In the genomic region with DNA sequence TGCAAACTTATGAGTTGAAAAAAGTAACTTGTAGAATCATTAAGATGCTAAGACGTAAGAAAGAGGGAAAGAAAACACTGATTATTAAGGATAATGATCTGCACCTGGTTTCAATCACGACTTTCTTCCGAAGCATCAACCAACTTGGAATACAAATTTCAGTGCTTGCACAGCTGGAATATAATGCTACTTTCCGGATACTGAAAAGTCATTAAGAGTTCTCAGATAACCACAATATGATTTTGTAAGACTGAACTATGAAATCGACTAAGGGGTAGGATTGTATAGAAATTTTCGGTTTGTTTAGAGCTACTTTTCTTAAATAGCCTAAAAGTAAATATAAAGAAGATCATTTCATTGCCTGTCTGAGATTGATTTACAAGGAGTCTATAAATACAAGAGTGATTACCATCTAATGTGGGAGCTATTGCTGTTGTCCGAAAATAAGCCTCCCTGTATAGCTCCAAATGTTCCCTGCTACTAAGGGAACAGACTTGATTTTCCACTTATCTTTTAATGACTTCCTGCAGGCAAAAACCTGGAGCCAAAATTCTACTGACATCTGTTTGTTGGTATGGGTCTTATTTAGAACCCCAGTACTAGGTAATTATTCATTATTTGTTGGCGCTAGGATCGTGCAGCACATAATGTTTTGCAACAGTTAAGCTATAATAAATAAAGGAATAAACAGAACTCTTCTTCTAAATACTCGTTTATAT, we compare ENCODE assay signal across 1 cellular context.
TF ChIP-seq lines count a peak whose summit lies in the region.

No MANE protein-coding gene starts in this region.

TF ChIP-seq in SK-N-SH treated with all-trans-retinoic acid at 6 μM for 48 hours, 23 proteins besides CTCF, POLR2A, EP300 and RAD21 (continued from another document):
- TF ChIP-seq, protein P1, sequence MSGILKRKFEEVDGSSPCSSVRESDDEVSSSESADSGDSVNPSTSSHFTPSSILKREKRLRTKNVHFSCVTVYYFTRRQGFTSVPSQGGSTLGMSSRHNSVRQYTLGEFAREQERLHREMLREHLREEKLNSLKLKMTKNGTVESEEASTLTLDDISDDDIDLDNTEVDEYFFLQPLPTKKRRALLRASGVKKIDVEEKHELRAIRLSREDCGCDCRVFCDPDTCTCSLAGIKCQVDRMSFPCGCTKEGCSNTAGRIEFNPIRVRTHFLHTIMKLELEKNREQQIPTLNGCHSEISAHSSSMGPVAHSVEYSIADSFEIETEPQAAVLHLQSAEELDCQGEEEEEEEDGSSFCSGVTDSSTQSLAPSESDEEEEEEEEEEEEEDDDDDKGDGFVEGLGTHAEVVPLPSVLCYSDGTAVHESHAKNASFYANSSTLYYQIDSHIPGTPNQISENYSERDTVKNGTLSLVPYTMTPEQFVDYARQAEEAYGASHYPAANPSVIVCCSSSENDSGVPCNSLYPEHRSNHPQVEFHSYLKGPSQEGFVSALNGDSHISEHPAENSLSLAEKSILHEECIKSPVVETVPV (CRISPR knock-in tag; IDR thresholded peaks at IDR 0.05) = no peak
